ENCODE assay signal across 8 cellular contexts in the genomic region with DNA sequence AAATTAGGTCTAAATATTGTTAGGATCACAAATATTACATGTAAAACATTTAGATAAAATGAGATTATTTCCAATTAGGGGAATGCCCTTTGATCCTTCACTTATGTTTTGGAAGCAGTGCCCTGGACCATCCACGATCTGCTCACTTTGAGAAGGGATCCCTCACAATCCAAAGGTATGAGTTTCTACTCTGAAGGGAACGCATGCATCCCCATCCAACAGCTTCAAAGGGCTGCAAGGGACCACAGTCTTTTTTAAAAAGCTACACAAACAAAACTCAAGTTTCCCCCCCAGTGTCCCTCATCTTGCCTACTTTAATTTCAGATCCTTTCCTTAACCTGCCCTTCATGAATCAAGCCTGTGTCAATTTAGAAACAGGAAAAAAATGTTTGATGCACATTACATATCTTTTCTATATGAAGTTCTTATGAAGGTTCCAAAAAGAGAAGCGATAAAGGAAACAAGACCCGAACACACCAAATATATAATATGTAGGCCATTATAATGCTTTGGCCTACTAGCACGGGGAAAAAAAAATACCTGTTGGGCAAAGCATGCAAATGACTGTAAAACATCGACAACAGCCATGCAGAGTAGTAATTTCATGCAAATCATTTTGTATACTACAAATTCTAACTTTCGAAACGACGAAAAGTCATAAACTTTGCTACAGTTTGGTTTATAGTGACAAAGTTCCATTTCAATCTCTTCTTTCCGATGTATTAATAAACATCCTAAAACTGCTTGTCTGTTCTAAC.
A peak's percentile ranks its signal among the peaks of the same experiment; 100 is the strongest.
DNase-seq lines count a peak whose midpoint lies in the region; ATAC-seq, FAIRE-seq and TF ChIP-seq lines count a peak whose summit lies in the region.

No MANE protein-coding gene starts in this region.

- DNase-seq in GM19239 (ENCODE audit: insufficient read length, low spot score) (no peak), RWPE2 (ENCODE audit: low spot score) (no peak), fibroblast of pulmonary artery (ENCODE audit: low read depth) (no peak), skeletal muscle cell (ENCODE audit: low read depth) (no peak), SHP77 treated with DMSO at 0.1 percent for 48 hours (lab: John Stamatoyannopoulos, UW) (no peak), D341Med (ENCODE audit: low spot score) (no peak)

- no peak for ATAC-seq in RWPE2 (ENCODE audit: low read depth)
- no peak for ATAC-seq in HG03039 (IDR thresholded peaks at IDR 0.05; ENCODE audit: unreplicated experiment)
- no peak for ATAC-seq in HG03469 (IDR thresholded peaks at IDR 0.05; ENCODE audit: unreplicated experiment)

- TF ChIP-seq CTCF in RWPE2 (IDR thresholded peaks at IDR 0.05; ENCODE audit: poor library complexity, severe bottlenecking) (no peak), fibroblast of pulmonary artery (IDR thresholded peaks at IDR 0.05; ENCODE audit: low read length, missing control alignments) (no peak)

- H3K9me3 ChIP-seq in RWPE2 (ENCODE audit: severe bottlenecking), result no peaks in the 10 kb centered on the region

- peak overlapping the region; percentile 87 for H3K4me3 ChIP-seq in RWPE2 (ENCODE audit: severe bottlenecking)
- peak overlapping the region; percentile 76 for H3K4me3 ChIP-seq in fibroblast of pulmonary artery (replicated peaks; ENCODE audit: low read depth, low read length)
- peak overlapping the region; percentile 98 for H3K4me3 ChIP-seq in skeletal muscle cell (ENCODE audit: low read depth, low read length)

- H3K36me3 ChIP-seq in RWPE2 (ENCODE audit: low read depth), result peaks cover 49% of the 10 kb centered on the region

- H3K4me1 ChIP-seq in RWPE2 (ENCODE audit: insufficient read depth, poor library complexity, severe bottlenecking), result peaks cover 18% of the 10 kb centered on the region

- peak; percentile 53 for FAIRE-seq in GM19239 (lab: Jason Lieb, UNC)

- no peaks in the 10 kb centered on the region for H3K27me3 ChIP-seq in RWPE2 (ENCODE audit: insufficient read depth, poor library complexity, severe bottlenecking)

- peak overlapping the region; percentile 85 for H3K27ac ChIP-seq in RWPE2 (ENCODE audit: poor library complexity, severe bottlenecking)
